Comparison of ENCODE assay signal across 34 cellular contexts in the genomic region with DNA sequence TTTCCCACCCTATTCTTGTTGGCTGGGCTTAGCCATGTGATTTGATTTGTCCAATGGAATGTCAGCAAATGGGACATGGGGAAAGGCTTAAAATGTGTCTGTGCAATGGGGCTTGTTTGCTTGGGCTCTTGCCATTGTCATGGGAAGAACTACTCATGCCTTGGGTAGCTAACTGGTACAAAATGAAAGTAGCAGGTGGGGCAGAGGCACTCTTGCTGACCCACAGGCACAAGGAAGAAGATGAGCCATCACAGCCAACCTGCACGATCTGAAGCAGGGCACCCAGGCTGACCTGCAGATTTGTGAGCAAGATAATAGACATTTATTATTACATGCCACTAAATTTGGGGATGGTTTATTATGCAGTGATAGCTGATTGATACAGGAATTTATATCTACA.
"Had no signal": no experiment of that assay in that cellular context is flagged by ENCODE, and none has a peak within 500 bp of the region (broad histone marks: within the 10 kb centered on the region; RNA-seq: fewer than 3 reads in every experiment).

No MANE protein-coding gene starts in this region.

- H3K27me3 ChIP-seq: MG63 had no signal

- H3K4me3 ChIP-seq: MG63 had no signal

- H3K9me3 ChIP-seq: MG63 had no signal

- DNase-seq: Karpas-422, Kasumi-1, KG1, MG63, MM.1S, MV-4-11, NCI-H1048, NCI-H1092, NCI-H1092 treated with DMSO at 0.1 percent for 48 hours, NCI-H1105, NCI-H1105 treated with DMSO at 0.1 percent for 48 hours, NCI-H1417, NCI-H1417 treated with DMSO at 0.1 percent for 48 hours, NCI-H1436, NCI-H1436 treated with DMSO at 0.1 percent for 48 hours, NCI-H146, NCI-H1694, NCI-H1694 treated with DMSO at 0.1 percent for 48 hours, NCI-H187, NCI-H187 treated with DMSO at 0.1 percent for 48 hours, NCI-H1930, NCI-H2029, NCI-H2029 treated with DMSO at 0.1 percent for 48 hours, NCI-H2081, NCI-H2081 treated with DMSO at 0.1 percent for 48 hours, NCI-H2107, NCI-H2171, NCI-H2171 treated with DMSO at 0.1 percent for 48 hours, NCI-H2227 treated with DMSO at 0.1 percent for 48 hours, NCI-H226, NCI-H345, NCI-H446, NCI-H446 treated with DMSO at 0.1 percent for 48 hours had no signal

- H3K36me3 ChIP-seq: MG63 had no signal

- H3K9ac ChIP-seq: KMS-11 had no signal

- H3K27ac ChIP-seq: KMS-11 had no signal

- H3K4me2 ChIP-seq: KMS-11 had no signal
